Comparison of ENCODE assay signal across 8 cellular contexts in the genomic region with DNA sequence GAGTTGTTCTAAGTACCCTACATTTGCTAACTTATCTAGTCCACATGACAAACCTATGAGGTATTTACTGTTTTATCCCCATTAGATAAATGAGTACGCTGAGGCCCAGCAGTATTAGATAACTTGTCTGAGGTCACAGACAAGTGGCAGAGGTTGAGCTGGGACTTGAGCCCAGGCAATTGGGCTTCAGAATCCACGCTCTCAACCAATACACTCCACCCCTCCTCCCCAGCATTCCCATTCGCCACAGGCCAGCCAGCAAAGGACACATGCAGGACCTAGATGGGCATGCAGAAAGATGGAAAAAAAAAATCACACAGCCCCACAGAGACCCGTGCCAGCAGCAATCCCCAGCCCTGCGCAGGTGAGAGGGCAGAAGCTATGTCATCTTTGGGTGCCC. TPM values are rescaled to one million over a fixed set of nuclear protein-coding genes. Genes with fewer than 3 reads are reported as not detected.
DNase-seq lines count a peak whose midpoint lies in the region; ATAC-seq and TF ChIP-seq lines count a peak whose summit lies in the region.
"Had no signal": no experiment of that assay in that cellular context is flagged by ENCODE, and none has a peak within 500 bp of the region (broad histone marks: within the 10 kb centered on the region; RNA-seq: fewer than 3 reads in every experiment).

No MANE protein-coding gene starts in this region.

- no peak for ATAC-seq in activated T-helper 17 cell treated with anti-CD3 and anti-CD28 coated beads, Interleukin-2, amount 50 U/mL, for 72 hours (replicated peaks)
- ATAC-seq in stimulated activated memory B cell treated with anti-CD40 and anti-IgM and Interleukin-4, amounts not matched to agents 10 μg/mL and 1 μg/mL and 100 μg/mL, for 72 hours, result no peak
- ATAC-seq in HG02885 (IDR thresholded peaks at IDR 0.05; ENCODE audit: poor library complexity, unreplicated experiment) (no peak), HG03521 (IDR thresholded peaks at IDR 0.05; ENCODE audit: unreplicated experiment) (no peak)

- DNase-seq in hepatocyte (ENCODE audit: low spot score), result no peak
- DNase-seq in GM19240 (ENCODE audit: insufficient read length, low spot score), result no peak
- DNase-seq: occipital lobe had no signal

- H3K36me3 Mint-ChIP-seq in IgD-negative memory B cell, result no peaks in the 10 kb centered on the region
- H3K36me3 Mint-ChIP-seq in activated T-helper 17 cell treated with anti-CD3 and anti-CD28 coated beads, Interleukin-2, amount 50 U/mL, for 72 hours (ENCODE audit: low read depth), result peaks cover 100% of the 10 kb centered on the region
- peaks cover 15% of the 10 kb centered on the region for H3K36me3 Mint-ChIP-seq in stimulated activated memory B cell treated with anti-CD40 and anti-IgM and Interleukin-4, amounts not matched to agents 10 μg/mL and 1 μg/mL and 100 μg/mL, for 72 hours

- peaks cover 52% of the 10 kb centered on the region for H3K4me1 ChIP-seq in hepatocyte (ENCODE audit: insufficient read depth)

- peak overlapping the region in 3 of 4 donors; percentile 33 to 90 (median 90) for H3K4me3 Mint-ChIP-seq in IgD-negative memory B cell
- H3K4me3 Mint-ChIP-seq in activated T-helper 17 cell treated with anti-CD3 and anti-CD28 coated beads, Interleukin-2, amount 50 U/mL, for 72 hours, result peak overlapping the region; percentile 97
- peak overlapping the region; percentile 64 for H3K4me3 Mint-ChIP-seq in stimulated activated memory B cell treated with anti-CD40 and anti-IgM and Interleukin-4, amounts not matched to agents 10 μg/mL and 1 μg/mL and 100 μg/mL, for 72 hours

- no peaks in the 10 kb centered on the region for H3K9me3 ChIP-seq in hepatocyte (ENCODE audit: low read depth)

- peak overlapping the region; percentile 96 to 97 (median 97) for H3K27ac Mint-ChIP-seq in IgD-negative memory B cell
- peak overlapping the region; percentile 97 for H3K27ac Mint-ChIP-seq in activated T-helper 17 cell treated with anti-CD3 and anti-CD28 coated beads, Interleukin-2, amount 50 U/mL, for 72 hours
- H3K27ac Mint-ChIP-seq in stimulated activated memory B cell treated with anti-CD40 and anti-IgM and Interleukin-4, amounts not matched to agents 10 μg/mL and 1 μg/mL and 100 μg/mL, for 72 hours, result peak overlapping the region; percentile 97

- H3K27ac ChIP-seq in hepatocyte, result peak overlapping the region; percentile 62

- WGBS in hepatocyte (ENCODE audit: low lambda C conversion rate, missing lambda C conversion rate), result 69% methylated on average over 5 of the region's 5 CpGs

- peaks cover 100% of the 10 kb centered on the region for H3K79me2 ChIP-seq in hepatocyte

- H3K36me3 ChIP-seq in hepatocyte (replicated peaks; ENCODE audit: insufficient read depth, low read depth), result no peaks in the 10 kb centered on the region

- H3K4me3 ChIP-seq in hepatocyte, result no peak overlapping the region

- peaks cover 51% of the 10 kb centered on the region for H4K20me1 ChIP-seq in hepatocyte (ENCODE audit: insufficient read depth, poor library complexity, severe bottlenecking)

- H3K27me3 Mint-ChIP-seq in IgD-negative memory B cell, result no peaks in the 10 kb centered on the region
- no peaks in the 10 kb centered on the region for H3K27me3 Mint-ChIP-seq in activated T-helper 17 cell treated with anti-CD3 and anti-CD28 coated beads, Interleukin-2, amount 50 U/mL, for 72 hours
- no peaks in the 10 kb centered on the region for H3K27me3 Mint-ChIP-seq in stimulated activated memory B cell treated with anti-CD40 and anti-IgM and Interleukin-4, amounts not matched to agents 10 μg/mL and 1 μg/mL and 100 μg/mL, for 72 hours

- no peak overlapping the region for H3K4me2 ChIP-seq in hepatocyte

- no peaks in the 10 kb centered on the region for H3K9me3 Mint-ChIP-seq in IgD-negative memory B cell
- no peaks in the 10 kb centered on the region for H3K9me3 Mint-ChIP-seq in activated T-helper 17 cell treated with anti-CD3 and anti-CD28 coated beads, Interleukin-2, amount 50 U/mL, for 72 hours
- H3K9me3 Mint-ChIP-seq in stimulated activated memory B cell treated with anti-CD40 and anti-IgM and Interleukin-4, amounts not matched to agents 10 μg/mL and 1 μg/mL and 100 μg/mL, for 72 hours, result no peaks in the 10 kb centered on the region

- no peak for TF ChIP-seq CTCF in hepatocyte (IDR thresholded peaks at IDR 0.05; ENCODE audit: poor library complexity)

- H3K4me1 Mint-ChIP-seq in IgD-negative memory B cell, result peaks cover 69 to 89% (median 77%) of the 10 kb centered on the region in 3 donors
- peaks cover 58% of the 10 kb centered on the region for H3K4me1 Mint-ChIP-seq in activated T-helper 17 cell treated with anti-CD3 and anti-CD28 coated beads, Interleukin-2, amount 50 U/mL, for 72 hours
- peaks cover 99% of the 10 kb centered on the region for H3K4me1 Mint-ChIP-seq in stimulated activated memory B cell treated with anti-CD40 and anti-IgM and Interleukin-4, amounts not matched to agents 10 μg/mL and 1 μg/mL and 100 μg/mL, for 72 hours

- no peak overlapping the region for H2AFZ ChIP-seq in hepatocyte

- no peaks in the 10 kb centered on the region for H3K9me2 ChIP-seq in hepatocyte (replicated peaks; ENCODE audit: insufficient read depth)

- H3K27me3 ChIP-seq in hepatocyte, result no peaks in the 10 kb centered on the region

RNA-seq across cellular contexts. Expression of a gene that starts 12.4 kb away (rescaled TPM):
- 20.9 TPM for polyA plus RNA-seq in IgD-negative memory B cell
- total RNA-seq in activated T-helper 17 cell treated with anti-CD3 and anti-CD28 coated beads, Interleukin-2, amount 50 U/mL, for 72 hours, result 100 to 1,000 TPM; 163 to 471 TPM
- 17.9 and 19.0 TPM in 2 replicates for total RNA-seq in hepatocyte
- 41.2 and 45.5 TPM in 2 replicates for polyA plus RNA-seq in hepatocyte

RNA-seq across cellular contexts. Expression of a gene that starts 34.3 kb away (rescaled TPM):
- polyA plus RNA-seq in IgD-negative memory B cell, result 21.7 TPM
- total RNA-seq in activated T-helper 17 cell treated with anti-CD3 and anti-CD28 coated beads, Interleukin-2, amount 50 U/mL, for 72 hours, result 1 to 10 TPM; 6.7 to 8.2 TPM
- 11.2 and 13.0 TPM in 2 replicates for total RNA-seq in hepatocyte
- polyA plus RNA-seq in hepatocyte, result 20.2 and 22.6 TPM in 2 replicates

RNA-seq across cellular contexts. Expression of a gene that starts 48.7 kb away (rescaled TPM):
- polyA plus RNA-seq in IgD-negative memory B cell (0.26 TPM), hepatocyte (1.6 and 2.1 TPM in 2 replicates)
- 1 to 10 TPM; 1.4 to 8.4 TPM for total RNA-seq in activated T-helper 17 cell treated with anti-CD3 and anti-CD28 coated beads, Interleukin-2, amount 50 U/mL, for 72 hours
- total RNA-seq in hepatocyte, result 1.0 and 2.6 TPM in 2 replicates
